ENCODE assay signal across 23 cellular contexts in the genomic region with DNA sequence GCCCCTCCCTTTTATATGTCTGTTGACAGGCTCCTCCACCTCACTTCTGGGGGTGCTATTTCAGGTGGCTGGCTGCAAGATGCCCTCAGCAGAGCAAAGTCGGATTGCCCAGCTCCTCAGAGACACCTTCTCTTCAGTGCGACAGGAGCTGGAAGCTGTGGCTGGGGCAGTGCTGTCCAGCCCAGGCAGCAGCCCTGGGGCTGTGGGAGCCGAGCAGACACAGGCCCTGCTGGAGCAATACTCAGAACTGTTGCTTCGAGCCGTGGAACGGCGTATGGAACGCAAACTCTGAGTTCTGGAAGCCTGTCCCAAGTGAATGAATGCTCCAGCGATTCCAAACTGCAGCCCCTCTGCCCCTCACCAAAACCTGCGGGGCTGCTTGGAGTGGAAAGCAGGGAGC.
"Had no signal": no experiment of that assay in that cellular context is flagged by ENCODE, and none has a peak within 500 bp of the region (broad histone marks: within the 10 kb centered on the region; RNA-seq: fewer than 3 reads in every experiment).

No MANE protein-coding gene starts in this region.

- H3K27me3 Mint-ChIP-seq: naive B cell; stimulated activated memory B cell treated with anti-CD40 and anti-IgM and Interleukin-4, amounts not matched to agents 10 μg/mL and 1 μg/mL and 100 μg/mL, for 72 hours; stimulated activated naive CD8-positive, alpha-beta T cell treated with anti-CD3 and anti-CD28 coated beads, Interleukin-15, amount 100 ng/mL, for 72 hours; type B pancreatic cell had no signal

- ATAC-seq: natural killer cell; psoas muscle; right lobe of liver; stimulated activated memory B cell treated with anti-CD40 and anti-IgM and Interleukin-4, amounts not matched to agents 10 μg/mL and 1 μg/mL and 100 μg/mL, for 72 hours; stimulated activated naive CD8-positive, alpha-beta T cell treated with anti-CD3 and anti-CD28 coated beads, Interleukin-15, amount 100 ng/mL, for 72 hours had no signal

- H3K9ac ChIP-seq: parathyroid adenoma had no signal

- H3K4me3 ChIP-seq: lung, psoas muscle, right lobe of liver, smooth muscle cell, tibial nerve, uterus had no signal

- DNase-seq: head of caudate nucleus; hypothalamus; immature natural killer cell; naive B cell; natural killer cell; nephron progenitor cell; nucleus accumbens; stimulated activated CD4-positive, alpha-beta T cell treated with anti-CD3 and anti-CD28 coated beads, Interleukin-1b, Interleukin-23, amount 100 ng/mL, for 48 hours; stimulated activated CD4-positive, alpha-beta T cell treated with anti-CD3 and anti-CD28 coated beads, Interleukin-2, amount 100 ng/mL, for 48 hours; stimulated activated CD4-positive, alpha-beta T cell treated with anti-CD3 and anti-CD28 coated beads, Interleukin-4, amount 100 ng/mL, for 4 hours; stimulated activated CD8-positive, alpha-beta memory T cell treated with anti-CD3 and anti-CD28 coated beads, Interleukin-4, amount 100 ng/mL, for 48 hours; stimulated activated naive CD4-positive, alpha-beta T cell treated with Interleukin-2 at 50 U/mL for 16 hours; stimulated activated naive CD8-positive, alpha-beta T cell treated with anti-CD3 and anti-CD28 coated beads, Interleukin-15, amount 100 ng/mL, for 72 hours; uterus had no signal

- H3K4me3 Mint-ChIP-seq: mesothelial cell of epicardium; natural killer cell; nephron progenitor cell; stimulated activated memory B cell treated with anti-CD40 and anti-IgM and Interleukin-4, amounts not matched to agents 10 μg/mL and 1 μg/mL and 100 μg/mL, for 72 hours; stimulated activated naive CD8-positive, alpha-beta T cell treated with anti-CD3 and anti-CD28 coated beads, Interleukin-15, amount 100 ng/mL, for 72 hours; type B pancreatic cell had no signal

- H2AFZ ChIP-seq: parathyroid adenoma had no signal

- H3K27ac ChIP-seq: parathyroid adenoma, psoas muscle, right lobe of liver, uterus had no signal

- H3K36me3 ChIP-seq: uterus had no signal

- H3K4me2 ChIP-seq: smooth muscle cell had no signal

- H3K36me3 Mint-ChIP-seq: naive B cell, natural killer cell, type B pancreatic cell had no signal

- H3K27me3 ChIP-seq: right lobe of liver, tibial nerve, uterus had no signal

- H3K27ac Mint-ChIP-seq: mesothelial cell of epicardium; nephron progenitor cell; stimulated activated memory B cell treated with anti-CD40 and anti-IgM and Interleukin-4, amounts not matched to agents 10 μg/mL and 1 μg/mL and 100 μg/mL, for 72 hours; type B pancreatic cell had no signal

- H3K9me3 Mint-ChIP-seq: immature natural killer cell; mesothelial cell of epicardium; naive B cell; natural killer cell; nephron progenitor cell; stimulated activated memory B cell treated with anti-CD40 and anti-IgM and Interleukin-4, amounts not matched to agents 10 μg/mL and 1 μg/mL and 100 μg/mL, for 72 hours; stimulated activated naive CD8-positive, alpha-beta T cell treated with anti-CD3 and anti-CD28 coated beads, Interleukin-15, amount 100 ng/mL, for 72 hours; type B pancreatic cell had no signal

- H3K9me3 ChIP-seq: psoas muscle, right lobe of liver, tibial nerve, uterus had no signal

- H3K79me2 ChIP-seq: parathyroid adenoma had no signal

- H3K4me1 ChIP-seq: parathyroid adenoma had no signal
